In genomic region chr9:2634818-2635217, GRCh38 we compare ENCODE assay signal across 13 cellular contexts.
"Had no signal": no experiment of that assay in that cellular context is flagged by ENCODE, and none has a peak within 500 bp of the region (broad histone marks: within the 10 kb centered on the region; RNA-seq: fewer than 3 reads in every experiment).

No MANE protein-coding gene starts in this region.

- DNase-seq: activated gamma-delta T cell; activated naive CD8-positive, alpha-beta T cell treated with anti-CD3 and anti-CD28 coated beads for 36 hours; activated T-cell treated with anti-CD3 and anti-CD28 coated beads, Interleukin-2, amount 50 U/mL, for 48 hours; effector memory CD4-positive, alpha-beta T cell; erythroblast; glutamatergic neuron; nephron progenitor cell; stimulated activated CD4-positive, alpha-beta T cell treated with anti-CD3 and anti-CD28 coated beads, Interleukin-2, amount 100 ng/mL, for 48 hours; stimulated activated naive CD8-positive, alpha-beta T cell treated with anti-CD3 and anti-CD28 coated beads, Interleukin-15, Interleukin-2, amounts not matched to agents 100 U/mL and 50 U/mL, for 24 hours had no signal

- H3K36me3 ChIP-seq: thoracic aorta had no signal

- H3K4me3 ChIP-seq: cardiac muscle cell, coronary artery, thoracic aorta had no signal

- H3K27ac ChIP-seq: cardiac muscle cell, coronary artery, thoracic aorta had no signal

- H3K27me3 ChIP-seq: cardiac muscle cell had no signal

- H3K9me3 ChIP-seq: thoracic aorta had no signal

- ATAC-seq: left lobe of liver; stimulated activated naive CD8-positive, alpha-beta T cell treated with anti-CD3 and anti-CD28 coated beads, Interleukin-15, Interleukin-2, amounts not matched to agents 100 U/mL and 50 U/mL, for 24 hours had no signal
